8 cellular contexts compared by ENCODE assay signal in the genomic region with DNA sequence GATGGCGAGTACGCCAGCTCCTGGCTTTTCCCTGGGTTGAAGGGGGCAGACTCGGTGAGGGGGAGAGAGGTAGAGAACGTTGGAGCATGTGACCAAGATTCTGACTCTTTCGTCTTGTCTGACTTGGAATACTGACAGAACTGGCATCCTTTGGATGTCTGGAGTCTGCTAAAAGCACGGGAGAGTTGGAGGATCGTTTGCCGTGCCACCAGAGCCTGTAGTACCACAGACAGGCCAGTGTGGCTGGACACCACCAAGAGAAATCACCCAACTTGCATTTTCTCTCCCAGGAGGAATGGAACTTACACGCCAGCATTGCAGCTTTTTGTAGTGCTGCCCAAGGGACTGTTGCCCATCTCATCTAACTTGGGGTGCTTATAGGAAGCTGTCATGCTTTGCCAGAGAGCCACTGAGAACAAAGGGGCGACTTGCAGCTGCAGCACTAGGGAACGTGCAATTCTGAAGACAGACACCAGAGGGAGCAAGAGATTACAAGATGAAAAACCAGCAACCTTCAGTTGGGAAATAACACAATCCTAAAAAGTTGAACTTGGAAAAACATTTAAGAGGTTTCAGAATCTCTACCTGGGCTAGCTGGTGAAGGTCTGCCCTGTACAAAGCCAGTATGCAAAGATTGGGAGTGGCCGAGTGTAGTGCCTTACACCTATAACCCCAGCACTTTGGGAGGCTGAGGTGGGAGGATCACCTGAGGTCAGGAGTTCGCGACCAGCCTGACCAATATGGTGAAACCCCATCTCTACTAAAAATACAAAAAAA. TPM values are rescaled to one million over a fixed set of nuclear protein-coding genes. Genes with fewer than 3 reads are reported as not detected.
A peak's percentile ranks its signal among the peaks of the same experiment; 100 is the strongest.
DNase-seq lines count a peak whose midpoint lies in the region; ATAC-seq, FAIRE-seq and TF ChIP-seq lines count a peak whose summit lies in the region.

No MANE protein-coding gene starts in this region.

- peaks cover 31% of the 10 kb centered on the region for H3K36me3 Mint-ChIP-seq in central memory CD8-positive, alpha-beta T cell (ENCODE audit: insufficient read depth)

- no peak for TF ChIP-seq EP300 in A549 (IDR thresholded peaks at IDR 0.05)

- CTCF ChIA-PET in A549 (lab: Yijun Ruan, JAX), result interaction anchor here (0.7 to 12.1 kb wide), 31 partner anchors 9 to 432 kb away, joined by 3 to 159 read pairs (median 4); no protein-coding TSS in a partner anchor

- no peak for FAIRE-seq in A549 (lab: Jason Lieb, UNC)

- POLR2A ChIA-PET in A549 (lab: Yijun Ruan, JAX), result interaction anchor here (0.5 to 0.6 kb wide), 3 partner anchors 15 to 272 kb away, joined by 3 to 5 read pairs (median 3); partner anchors contain the start of gene PTPN2

- H3K9me3 ChIP-seq in A549, result peaks cover 5% of the 10 kb centered on the region; the same call in 1 of the 3 replicates

- H3K4me3 ChIP-seq in A549 (no peak overlapping the region), GM12875 (ENCODE audit: low read depth, low read length) (no peak overlapping the region), WI38 (ENCODE audit: low read depth, low read length) (no peak overlapping the region)

- peaks cover 11% of the 10 kb centered on the region for H3K4me1 Mint-ChIP-seq in central memory CD8-positive, alpha-beta T cell

- no peaks in the 10 kb centered on the region for H3K4me1 ChIP-seq in A549

- TF ChIP-seq CTCF in A549 (IDR thresholded peaks at IDR 0.05), result peak; percentile 79
- TF ChIP-seq CTCF in GM12875 (IDR thresholded peaks at IDR 0.05; ENCODE audit: borderline replicate concordance, insufficient read depth, low read depth, low read length), result peak; percentile 77
- peak; percentile 88 for TF ChIP-seq CTCF in WI38 (IDR thresholded peaks at IDR 0.05; ENCODE audit: low read depth, low read length)

- TF ChIP-seq RAD21 in A549 (conservative IDR thresholded peaks at IDR 0.05 in 1 of 2, IDR thresholded peaks at IDR 0.05 in 1 of 2), result peak; percentile 85 to 86

- WGBS in A549 (ENCODE audit: missing lambda C conversion rate), result 55% methylated on average over 13 of the region's 14 CpGs

- peak; percentile 50 to 73 for DNase-seq in A549 (ENCODE audit: low read depth in 1 of 2, low spot score in 1 of 2)
- peak; percentile 13 for DNase-seq in NCI-H2171 (lab: John Stamatoyannopoulos, UW)
- DNase-seq in central memory CD8-positive, alpha-beta T cell (ENCODE audit: low spot score in 2 of 2), result peak; percentile 43 to 52
- peak; percentile 84 for DNase-seq in left kidney (ENCODE audit: low read depth, low spot score)
- peak; percentile 44 to 49 for DNase-seq in stimulated activated CD4-positive, alpha-beta T cell treated with anti-CD3 and anti-CD28 coated beads, Interleukin-4, amount 100 ng/mL, for 48 hours (ENCODE audit: low read depth in 2 of 2)

- no peak overlapping the region for H3K27ac Mint-ChIP-seq in central memory CD8-positive, alpha-beta T cell (ENCODE audit: low read depth)

- no peaks in the 10 kb centered on the region for H3K9me3 Mint-ChIP-seq in central memory CD8-positive, alpha-beta T cell

- peak overlapping the region in 1 of 2 experiments; percentile 74; a peak in 3 of 6 replicates for H3K27ac ChIP-seq in A549

- no peaks in the 10 kb centered on the region for H3K27me3 Mint-ChIP-seq in central memory CD8-positive, alpha-beta T cell

- no peak overlapping the region for H3K4me3 Mint-ChIP-seq in central memory CD8-positive, alpha-beta T cell

- H3K4me2 ChIP-seq in A549, result no peak overlapping the region

- ATAC-seq in A549 (peak; percentile 87), HG03520 (IDR thresholded peaks at IDR 0.05; ENCODE audit: unreplicated experiment) (no peak)
- no peak for ATAC-seq in central memory CD8-positive, alpha-beta T cell (replicated peaks; ENCODE audit: extremely low read depth, poor library complexity, severe bottlenecking)

- no peak for TF ChIP-seq POLR2A in A549 (IDR thresholded peaks at IDR 0.05; ENCODE audit: low read length)

TF ChIP-seq in A549, 52 proteins besides CTCF, POLR2A, EP300 and RAD21:
- no peak for TF ChIP-seq CHD4 (IDR thresholded peaks at IDR 0.05; ENCODE audit: borderline replicate concordance)
- no peak for TF ChIP-seq HOXB13 (CRISPR knock-in tag; IDR thresholded peaks at IDR 0.05; ENCODE audit: low read depth)
- TF ChIP-seq KDM1A (IDR thresholded peaks at IDR 0.05; ENCODE audit: low read depth), result no peak
- TF ChIP-seq NPAS2 (CRISPR knock-in tag; IDR thresholded peaks at IDR 0.05; ENCODE audit: borderline replicate concordance), result no peak
- no peak for TF ChIP-seq ATOH8 (CRISPR knock-in tag; IDR thresholded peaks at IDR 0.05; ENCODE audit: low read depth)
- TF ChIP-seq MAZ (IDR thresholded peaks at IDR 0.05; ENCODE audit: borderline replicate concordance, low read depth, low read length), result no peak
- peak in 1 of 2 experiments; percentile 40; a peak in 1 of 4 replicates for TF ChIP-seq CEBPB (IDR thresholded peaks at IDR 0.05)
- TF ChIP-seq CBX2 (IDR thresholded peaks at IDR 0.05; ENCODE audit: borderline replicate concordance, low read depth), result no peak
- TF ChIP-seq, protein P1, sequence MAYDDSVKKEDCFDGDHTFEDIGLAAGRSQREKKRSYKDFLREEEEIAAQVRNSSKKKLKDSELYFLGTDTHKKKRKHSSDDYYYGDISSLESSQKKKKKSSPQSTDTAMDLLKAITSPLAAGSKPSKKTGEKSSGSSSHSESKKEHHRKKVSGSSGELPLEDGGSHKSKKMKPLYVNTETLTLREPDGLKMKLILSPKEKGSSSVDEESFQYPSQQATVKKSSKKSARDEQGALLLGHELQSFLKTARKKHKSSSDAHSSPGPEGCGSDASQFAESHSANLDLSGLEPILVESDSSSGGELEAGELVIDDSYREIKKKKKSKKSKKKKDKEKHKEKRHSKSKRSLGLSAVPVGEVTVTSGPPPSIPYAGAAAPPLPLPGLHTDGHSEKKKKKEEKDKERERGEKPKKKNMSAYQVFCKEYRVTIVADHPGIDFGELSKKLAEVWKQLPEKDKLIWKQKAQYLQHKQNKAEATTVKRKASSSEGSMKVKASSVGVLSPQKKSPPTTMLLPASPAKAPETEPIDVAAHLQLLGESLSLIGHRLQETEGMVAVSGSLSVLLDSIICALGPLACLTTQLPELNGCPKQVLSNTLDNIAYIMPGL (CRISPR knock-in tag; IDR thresholded peaks at IDR 0.05; ENCODE audit: borderline replicate concordance), result no peak
- TF ChIP-seq, protein P2, sequence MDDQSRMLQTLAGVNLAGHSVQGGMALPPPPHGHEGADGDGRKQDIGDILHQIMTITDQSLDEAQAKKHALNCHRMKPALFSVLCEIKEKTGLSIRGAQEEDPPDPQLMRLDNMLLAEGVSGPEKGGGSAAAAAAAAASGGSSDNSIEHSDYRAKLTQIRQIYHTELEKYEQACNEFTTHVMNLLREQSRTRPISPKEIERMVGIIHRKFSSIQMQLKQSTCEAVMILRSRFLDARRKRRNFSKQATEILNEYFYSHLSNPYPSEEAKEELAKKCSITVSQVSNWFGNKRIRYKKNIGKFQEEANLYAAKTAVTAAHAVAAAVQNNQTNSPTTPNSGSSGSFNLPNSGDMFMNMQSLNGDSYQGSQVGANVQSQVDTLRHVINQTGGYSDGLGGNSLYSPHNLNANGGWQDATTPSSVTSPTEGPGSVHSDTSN (IDR thresholded peaks at IDR 0.05), result no peak
- peak; percentile 86 for TF ChIP-seq SMC3 (IDR thresholded peaks at IDR 0.05)

RNA-seq across cellular contexts. Expression of gene PSMG2, which starts 24.1 kb away (rescaled TPM):
- 69.2 and 76.8 TPM in 2 replicates for polyA plus RNA-seq in A549 (2011; rRNA removed)
- 27.4 and 32.9 TPM in 2 replicates for polyA plus RNA-seq in A549 (2012; cell fraction: cytosol; rRNA removed)
- polyA plus RNA-seq in A549 (2012; cell fraction: nucleus; rRNA removed), result 11.3 and 13.9 TPM in 2 replicates
- 75.3 to 76.5 TPM (median 75.7 TPM) in 3 replicates for polyA plus RNA-seq in A549 (2017; fragmentation: RNase III; extraction: RNeasy Plus Mini Kit Qiagen cat#74134 plus additional on column Dnase treatment)
- 24.7 and 28.8 TPM in 2 replicates for polyA minus RNA-seq in A549 (2011; rRNA and poly(A)+ RNA removed)

RNA-seq across cellular contexts. Expression of gene CEP76, which starts 24.4 kb away (rescaled TPM):
- polyA plus RNA-seq in A549 (2011; rRNA removed) (12.4 and 13.1 TPM in 2 replicates), A549 (2017; fragmentation: RNase III; extraction: RNeasy Plus Mini Kit Qiagen cat#74134 plus additional on column Dnase treatment) (7.8 to 7.9 TPM (median 7.9 TPM) in 3 replicates)
- 5.6 and 6.0 TPM in 2 replicates for polyA plus RNA-seq in A549 (2012; cell fraction: cytosol; rRNA removed)
- polyA plus RNA-seq in A549 (2012; cell fraction: nucleus; rRNA removed), result 7.7 TPM in 2 replicates
- 6.3 and 11.7 TPM in 2 replicates for polyA minus RNA-seq in A549 (2011; rRNA and poly(A)+ RNA removed)

Comparison
In these comparisons a context has a peak if more than half of its experiments do, and no peak if none do; other contexts are left out.
1. ATAC-seq: peak in A549 (2 of 2); none in central memory CD8-positive, alpha-beta T cell (single experiment) and HG03520 (single experiment).
2. DNase-seq: peak in every context shown above with its lines; median percentile 84 in left kidney; 62 in A549; 48 in central memory CD8-positive, alpha-beta T cell; 46 in stimulated activated CD4-positive, alpha-beta T cell treated with anti-CD3 and anti-CD28 coated beads, Interleukin-4, amount 100 ng/mL, for 48 hours; 13 in NCI-H2171.
3. Peak in every context shown above with its lines, with median percentiles within 50 percentile points of each other: CTCF ChIP-seq.